ENCODE assay signal across 37 cellular contexts in the genomic region with DNA sequence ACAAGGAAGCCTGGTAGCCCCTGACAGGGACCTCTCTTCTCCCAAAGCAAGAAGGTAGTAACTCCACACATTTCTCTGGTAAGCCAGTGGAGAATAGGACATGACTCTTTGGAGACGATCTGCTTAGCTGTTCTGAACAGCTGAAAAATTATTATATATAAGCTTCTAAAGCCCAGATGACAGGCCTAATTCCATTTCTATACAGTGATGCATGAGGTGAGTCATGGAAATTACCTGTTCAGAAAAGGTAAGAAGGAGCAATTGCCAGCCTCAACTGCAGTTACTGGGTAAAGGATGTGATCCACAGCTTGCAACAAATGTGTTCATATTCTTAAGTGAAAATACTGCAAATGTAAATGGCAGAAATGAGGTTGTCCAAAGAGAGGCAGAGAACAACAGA.
"Had no signal": no experiment of that assay in that cellular context is flagged by ENCODE, and none has a peak within 500 bp of the region (broad histone marks: within the 10 kb centered on the region; RNA-seq: fewer than 3 reads in every experiment).

No MANE protein-coding gene starts in this region.

- H3K27me3 ChIP-seq: adrenal gland, body of pancreas, cardiac muscle cell, colonic mucosa, esophagus squamous epithelium had no signal

- H3K27ac Mint-ChIP-seq: activated B cell treated with CpG ODN at 0.5 μM for 24 hours; activated CD8-positive, alpha-beta memory T cell treated with anti-CD3 and anti-CD28 coated beads, Interleukin-2, amount 10 ng/mL, durations not matched to agents 7 days and 5 days; activated CD8-positive, alpha-beta T cell treated with anti-CD3 and anti-CD28 coated beads, Interleukin-2, amount 10 ng/mL, durations not matched to agents 7 days and 5 days; activated naive CD4-positive, alpha-beta T cell treated with anti-CD3 and anti-CD28 coated beads for 36 hours; activated naive CD4-positive, alpha-beta T cell treated with anti-CD3 and anti-CD28 coated beads, Interleukin-2, amount 50 U/mL, for 24 hours; activated naive CD8-positive, alpha-beta T cell treated with anti-CD3 and anti-CD28 coated beads for 36 hours; activated naive CD8-positive, alpha-beta T cell treated with anti-CD3 and anti-CD28 coated beads, Interleukin-2, amount 50 U/mL, for 24 hours; activated T-helper 1 cell treated with anti-CD3 and anti-CD28 coated beads, Interleukin-12 subunit alpha, Interleukin-12 subunit beta, Interleukin-2, Interleukin-4 antibody, amounts not matched to agents 30 ng/mL and 10 ng/mL and 1 ng/mL, durations not matched to agents 14 hours and 24 hours and 36 hours; activated T-helper 2 cell treated with anti-CD3 and anti-CD28 coated beads, Interferon-gamma antibody, Interleukin-2, Interleukin-4, amounts not matched to agents 10 μg/mL and 5 μg/mL and 100 μg/mL, durations not matched to agents 14 hours and 24 hours and 36 hours; T-helper 17 cell; T-helper 2 cell treated with Interferon-gamma antibody and Interleukin-4, amounts not matched to agents 5 μg/mL and 100 μg/mL, for 36 hours had no signal

- H3K9me3 ChIP-seq: adrenal gland, body of pancreas, colonic mucosa, esophagus squamous epithelium had no signal

- H3K9me3 Mint-ChIP-seq: activated B cell treated with CpG ODN at 0.5 μM for 24 hours; activated naive CD4-positive, alpha-beta T cell treated with anti-CD3 and anti-CD28 coated beads, Interleukin-2, amount 50 U/mL, for 24 hours; activated naive CD8-positive, alpha-beta T cell treated with anti-CD3 and anti-CD28 coated beads, Interleukin-2, amount 50 U/mL, for 24 hours; activated T-helper 1 cell treated with anti-CD3 and anti-CD28 coated beads, Interleukin-12 subunit alpha, Interleukin-12 subunit beta, Interleukin-2, Interleukin-4 antibody, amounts not matched to agents 30 ng/mL and 10 ng/mL and 1 ng/mL, durations not matched to agents 14 hours and 24 hours and 36 hours; activated T-helper 2 cell treated with anti-CD3 and anti-CD28 coated beads, Interferon-gamma antibody, Interleukin-2, Interleukin-4, amounts not matched to agents 10 μg/mL and 5 μg/mL and 100 μg/mL, durations not matched to agents 14 hours and 24 hours and 36 hours; T-helper 2 cell treated with Interferon-gamma antibody and Interleukin-4, amounts not matched to agents 5 μg/mL and 100 μg/mL, for 36 hours had no signal

- ATAC-seq: activated CD4-positive, CD25-positive, alpha-beta regulatory T cell treated with anti-CD3 and anti-CD28 coated beads, Interleukin-2, amount 50 U/mL, for 24 hours; activated CD8-positive, alpha-beta memory T cell treated with anti-CD3 and anti-CD28 coated beads, Interleukin-2, amount 10 ng/mL, durations not matched to agents 7 days and 5 days; activated CD8-positive, alpha-beta T cell treated with anti-CD3 and anti-CD28 coated beads, Interleukin-2, amount 10 ng/mL, durations not matched to agents 7 days and 5 days; activated naive CD8-positive, alpha-beta T cell treated with anti-CD3 and anti-CD28 coated beads, Interleukin-2, amount 50 U/mL, for 24 hours; body of pancreas; T-helper 17 cell had no signal

- H3K4me1 Mint-ChIP-seq: activated B cell treated with CpG ODN at 0.5 μM for 24 hours; activated CD8-positive, alpha-beta memory T cell treated with anti-CD3 and anti-CD28 coated beads, Interleukin-2, amount 10 ng/mL, durations not matched to agents 7 days and 5 days; activated naive CD8-positive, alpha-beta T cell treated with anti-CD3 and anti-CD28 coated beads for 36 hours; activated naive CD8-positive, alpha-beta T cell treated with anti-CD3 and anti-CD28 coated beads, Interleukin-2, amount 50 U/mL, for 24 hours; T-helper 17 cell had no signal

- H3K4me3 ChIP-seq: adrenal gland, body of pancreas, cardiac muscle cell, colonic mucosa, esophagus squamous epithelium had no signal

- DNase-seq: activated B cell treated with CpG ODN at 0.5 μM for 24 hours; activated CD4-positive, alpha-beta T cell treated with anti-CD3 and anti-CD28 coated beads for 48 hours; activated CD4-positive, alpha-beta T cell treated with anti-CD3 and anti-CD28 coated beads, Interleukin-2, amount 50 U/mL, for 1 hour; activated CD4-positive, alpha-beta T cell treated with anti-CD3 and anti-CD28 coated beads, Interleukin-2, amount 50 U/mL, for 48 hours; activated CD8-positive, alpha-beta memory T cell treated with anti-CD3 and anti-CD28 coated beads, Interleukin-2, amount 10 ng/mL, durations not matched to agents 7 days and 5 days; activated CD8-positive, alpha-beta memory T cell treated with anti-CD3 and anti-CD28 coated beads, Interleukin-2, amount 50 U/mL, for 4 hours; activated CD8-positive, alpha-beta T cell treated with anti-CD3 and anti-CD28 coated beads, Interleukin-2, amount 10 ng/mL, durations not matched to agents 7 days and 5 days; activated effector memory CD4-positive, alpha-beta T cell treated with anti-CD3 and anti-CD28 coated beads, Interleukin-2, amount 50 U/mL, for 16 hours; activated naive CD4-positive, alpha-beta T cell treated with anti-CD3 and anti-CD28 coated beads for 36 hours; activated naive CD8-positive, alpha-beta T cell treated with anti-CD3 and anti-CD28 coated beads for 36 hours; activated naive CD8-positive, alpha-beta T cell treated with anti-CD3 and anti-CD28 coated beads, Interleukin-2, amount 50 U/mL, for 24 hours; activated T-cell treated with anti-CD3 and anti-CD28 coated beads, Interleukin-2, amount 50 U/mL, for 1 hour; activated T-cell treated with anti-CD3 and anti-CD28 coated beads, Interleukin-2, amount 50 U/mL, for 48 hours; adrenal gland; amygdala; aorta; body of pancreas; central memory CD4-positive, alpha-beta T cell; cerebellar nuclear complex; colonic mucosa; effector CD8-positive, alpha-beta T cell; erythroblast; esophagus squamous epithelium; head of caudate nucleus; T-helper 1 cell; T-helper 17 cell; T1000; WERI-Rb-1 had no signal

- H3K27me3 Mint-ChIP-seq: activated B cell treated with CpG ODN at 0.5 μM for 24 hours; activated CD8-positive, alpha-beta memory T cell treated with anti-CD3 and anti-CD28 coated beads, Interleukin-2, amount 10 ng/mL, durations not matched to agents 7 days and 5 days; activated naive CD4-positive, alpha-beta T cell treated with anti-CD3 and anti-CD28 coated beads, Interleukin-2, amount 50 U/mL, for 24 hours; activated naive CD8-positive, alpha-beta T cell treated with anti-CD3 and anti-CD28 coated beads for 36 hours; activated naive CD8-positive, alpha-beta T cell treated with anti-CD3 and anti-CD28 coated beads, Interleukin-2, amount 50 U/mL, for 24 hours; T-helper 17 cell had no signal

- H3K4me1 ChIP-seq: adrenal gland, body of pancreas, colonic mucosa had no signal

- H3K27ac ChIP-seq: adrenal gland, body of pancreas, cardiac muscle cell, colonic mucosa, esophagus squamous epithelium, WERI-Rb-1 had no signal

- FAIRE-seq: endometrium, endothelial cell of umbilical vein, frontal cortex had no signal

- H3K4me3 Mint-ChIP-seq: activated B cell treated with CpG ODN at 0.5 μM for 24 hours; activated CD8-positive, alpha-beta memory T cell treated with anti-CD3 and anti-CD28 coated beads, Interleukin-2, amount 10 ng/mL, durations not matched to agents 7 days and 5 days; activated CD8-positive, alpha-beta T cell treated with anti-CD3 and anti-CD28 coated beads, Interleukin-2, amount 10 ng/mL, durations not matched to agents 7 days and 5 days; activated naive CD4-positive, alpha-beta T cell treated with anti-CD3 and anti-CD28 coated beads for 36 hours; activated naive CD4-positive, alpha-beta T cell treated with anti-CD3 and anti-CD28 coated beads, Interleukin-2, amount 50 U/mL, for 24 hours; activated naive CD8-positive, alpha-beta T cell treated with anti-CD3 and anti-CD28 coated beads for 36 hours; activated naive CD8-positive, alpha-beta T cell treated with anti-CD3 and anti-CD28 coated beads, Interleukin-2, amount 50 U/mL, for 24 hours; activated T-helper 1 cell treated with anti-CD3 and anti-CD28 coated beads, Interleukin-12 subunit alpha, Interleukin-12 subunit beta, Interleukin-2, Interleukin-4 antibody, amounts not matched to agents 30 ng/mL and 10 ng/mL and 1 ng/mL, durations not matched to agents 14 hours and 24 hours and 36 hours; T-helper 17 cell; T-helper 2 cell treated with Interferon-gamma antibody and Interleukin-4, amounts not matched to agents 5 μg/mL and 100 μg/mL, for 36 hours had no signal
